ENCODE assay signal across 8 cellular contexts in genomic region chr16:70381604-70382342, GRCh38. TPM values are rescaled to one million over a fixed set of nuclear protein-coding genes. Genes with fewer than 3 reads are reported as not detected.
A peak's percentile ranks its signal among the peaks of the same experiment; 100 is the strongest.
DNase-seq lines count a peak whose midpoint lies in the region; ATAC-seq lines count a peak whose summit lies in the region.

No MANE protein-coding gene starts in this region.

- no peaks in the 10 kb centered on the region for H3K27me3 Mint-ChIP-seq in activated T-cell treated with anti-CD3 and anti-CD28 coated beads, Interleukin-2, amount 50 U/mL, for 4 hours (ENCODE audit: low read depth)
- H3K27me3 Mint-ChIP-seq in activated CD8-positive, alpha-beta T cell treated with anti-CD3 and anti-CD28 coated beads, Interleukin-2, amount 10 ng/mL, durations not matched to agents 7 days and 5 days (ENCODE audit: low read depth), result no peaks in the 10 kb centered on the region
- no peaks in the 10 kb centered on the region for H3K27me3 Mint-ChIP-seq in stimulated activated naive CD8-positive, alpha-beta T cell treated with anti-CD3 and anti-CD28 coated beads, Interleukin-15, Interleukin-2, amounts not matched to agents 100 ng/mL and 50 ng/mL, for 24 hours

- no peaks in the 10 kb centered on the region for H3K27me3 ChIP-seq in iPS DF 6.9 (ENCODE audit: control insufficient read depth, insufficient read depth, low read length)

- 0 out of 2 replicates have a peak, but pooled peaks cover 1% of the 10 kb centered on the region for H3K4me1 ChIP-seq in iPS DF 6.9 (ENCODE audit: control insufficient read depth, insufficient read depth, low read length)

- no peaks in the 10 kb centered on the region for H3K9me3 ChIP-seq in iPS DF 6.9 (ENCODE audit: control insufficient read depth, insufficient read depth, low read length)

- H3K36me3 ChIP-seq in iPS DF 6.9 (ENCODE audit: control insufficient read depth, insufficient read depth, low read length), result no peaks in the 10 kb centered on the region; the same call in 1 of the 2 replicates

- peak overlapping the region; percentile 98 for H3K27ac Mint-ChIP-seq in activated CD8-positive, alpha-beta T cell treated with anti-CD3 and anti-CD28 coated beads, Interleukin-2, amount 10 ng/mL, durations not matched to agents 7 days and 5 days
- H3K27ac Mint-ChIP-seq in stimulated activated naive CD8-positive, alpha-beta T cell treated with anti-CD3 and anti-CD28 coated beads, Interleukin-15, Interleukin-2, amounts not matched to agents 100 ng/mL and 50 ng/mL, for 24 hours, result peak overlapping the region; percentile 40

- no peaks in the 10 kb centered on the region for H3K9me3 Mint-ChIP-seq in activated T-cell treated with anti-CD3 and anti-CD28 coated beads, Interleukin-2, amount 50 U/mL, for 4 hours
- no peaks in the 10 kb centered on the region for H3K9me3 Mint-ChIP-seq in activated CD8-positive, alpha-beta T cell treated with anti-CD3 and anti-CD28 coated beads, Interleukin-2, amount 10 ng/mL, durations not matched to agents 7 days and 5 days (ENCODE audit: insufficient read depth)
- H3K9me3 Mint-ChIP-seq in stimulated activated naive CD8-positive, alpha-beta T cell treated with anti-CD3 and anti-CD28 coated beads, Interleukin-15, Interleukin-2, amounts not matched to agents 100 ng/mL and 50 ng/mL, for 24 hours, result no peaks in the 10 kb centered on the region

- POLR2A ChIA-PET in activated CD8-positive, alpha-beta T cell treated with anti-CD3 and anti-CD28 coated beads, Interleukin-2, amount 10 ng/mL, durations not matched to agents 7 days and 5 days (lab: Charles Lee), result interaction anchor here (0.6 to 3.7 kb wide), 25 partner anchors 9 to 1702 kb away, joined by 3 to 30 read pairs (median 4); partner anchors contain the start of genes AARS1, COG4, DDX19A and SF3B3

- CTCF ChIA-PET in activated CD8-positive, alpha-beta T cell treated with anti-CD3 and anti-CD28 coated beads, Interleukin-2, amount 10 ng/mL, durations not matched to agents 7 days and 5 days (lab: Charles Lee), result interaction anchor here (0.8 to 2.4 kb wide), 13 partner anchors 12 to 272 kb away, joined by 3 to 13 read pairs (median 5); partner anchors contain the start of genes COG4, DDX19B, FCSK and SF3B3

- H3K27ac ChIP-seq in iPS DF 6.9 (ENCODE audit: low read length), result no peak overlapping the region

- peak overlapping the region; percentile 96 for H3K4me3 Mint-ChIP-seq in activated T-cell treated with anti-CD3 and anti-CD28 coated beads, Interleukin-2, amount 50 U/mL, for 4 hours
- peak overlapping the region; percentile 95 for H3K4me3 Mint-ChIP-seq in activated CD8-positive, alpha-beta T cell treated with anti-CD3 and anti-CD28 coated beads, Interleukin-2, amount 10 ng/mL, durations not matched to agents 7 days and 5 days
- H3K4me3 Mint-ChIP-seq in stimulated activated naive CD8-positive, alpha-beta T cell treated with anti-CD3 and anti-CD28 coated beads, Interleukin-15, Interleukin-2, amounts not matched to agents 100 ng/mL and 50 ng/mL, for 24 hours, result peak overlapping the region; percentile 91

- no CpG with 5 or more reads among the region's 47 CpGs for WGBS in iPS DF 6.9 (ENCODE audit: insufficient coverage, insufficient read length)

- peaks cover 17% of the 10 kb centered on the region for H3K4me1 Mint-ChIP-seq in activated T-cell treated with anti-CD3 and anti-CD28 coated beads, Interleukin-2, amount 50 U/mL, for 4 hours (ENCODE audit: low read depth)
- peaks cover 11% of the 10 kb centered on the region for H3K4me1 Mint-ChIP-seq in activated CD8-positive, alpha-beta T cell treated with anti-CD3 and anti-CD28 coated beads, Interleukin-2, amount 10 ng/mL, durations not matched to agents 7 days and 5 days (ENCODE audit: low read depth)
- peaks cover 21% of the 10 kb centered on the region for H3K4me1 Mint-ChIP-seq in stimulated activated naive CD8-positive, alpha-beta T cell treated with anti-CD3 and anti-CD28 coated beads, Interleukin-15, Interleukin-2, amounts not matched to agents 100 ng/mL and 50 ng/mL, for 24 hours (ENCODE audit: low read depth)

- no peak for DNase-seq in activated T-cell treated with anti-CD3 and anti-CD28 coated beads, Interleukin-2, amount 50 U/mL, for 4 hours
- no peak for DNase-seq in activated T-cell treated with anti-CD3 and anti-CD28 coated beads, Interleukin-2, amount 50 U/mL, for 48 hours
- DNase-seq in activated CD8-positive, alpha-beta T cell treated with anti-CD3 and anti-CD28 coated beads, Interleukin-2, amount 10 ng/mL, durations not matched to agents 7 days and 5 days, result no peak
- DNase-seq in iPS DF 6.9 (ENCODE audit: low read depth, low spot score) (no peak), retina (no peak)

- ATAC-seq in activated T-cell treated with anti-CD3 and anti-CD28 coated beads, Interleukin-2, amount 50 U/mL, for 4 hours, result peak; percentile 12 to 20
- peak; percentile 38 for ATAC-seq in activated CD8-positive, alpha-beta T cell treated with anti-CD3 and anti-CD28 coated beads, Interleukin-2, amount 10 ng/mL, durations not matched to agents 7 days and 5 days
- ATAC-seq in HG02623 (IDR thresholded peaks at IDR 0.05; ENCODE audit: unreplicated experiment), result no peak
- no peak for ATAC-seq in HG02642 (IDR thresholded peaks at IDR 0.05; ENCODE audit: poor library complexity, unreplicated experiment)

- H3K36me3 Mint-ChIP-seq in activated T-cell treated with anti-CD3 and anti-CD28 coated beads, Interleukin-2, amount 50 U/mL, for 4 hours (ENCODE audit: insufficient read depth), result peaks cover 6% of the 10 kb centered on the region
- H3K36me3 Mint-ChIP-seq in activated CD8-positive, alpha-beta T cell treated with anti-CD3 and anti-CD28 coated beads, Interleukin-2, amount 10 ng/mL, durations not matched to agents 7 days and 5 days (ENCODE audit: low read depth), result peaks cover 29% of the 10 kb centered on the region
- peaks cover 20% of the 10 kb centered on the region for H3K36me3 Mint-ChIP-seq in stimulated activated naive CD8-positive, alpha-beta T cell treated with anti-CD3 and anti-CD28 coated beads, Interleukin-15, Interleukin-2, amounts not matched to agents 100 ng/mL and 50 ng/mL, for 24 hours (ENCODE audit: low read depth)

- peak overlapping the region; percentile 50; the same call in 1 of the 2 replicates for H3K4me3 ChIP-seq in iPS DF 6.9 (ENCODE audit: low read length)

RNA-seq across cellular contexts. Expression of gene DDX19A, which starts 35.1 kb away (rescaled TPM):
- total RNA-seq in activated T-cell treated with anti-CD3 and anti-CD28 coated beads, Interleukin-2, amount 50 U/mL, for 4 hours, result 10 to 100 TPM; 77.5 to 86.6 (median 78.7) TPM
- 10 to 100 TPM; 38.1 to 38.7 TPM for total RNA-seq in activated CD8-positive, alpha-beta T cell treated with anti-CD3 and anti-CD28 coated beads, Interleukin-2, amount 10 ng/mL, durations not matched to agents 7 days and 5 days

RNA-seq across cellular contexts. Expression of gene ST3GAL2, which starts 57.1 kb away (rescaled TPM):
- total RNA-seq in activated T-cell treated with anti-CD3 and anti-CD28 coated beads, Interleukin-2, amount 50 U/mL, for 4 hours, result 10 to 100 TPM; 15.0 to 18.1 (median 15.6) TPM
- total RNA-seq in activated CD8-positive, alpha-beta T cell treated with anti-CD3 and anti-CD28 coated beads, Interleukin-2, amount 10 ng/mL, durations not matched to agents 7 days and 5 days, result 10 to 100 TPM; 34.1 to 39.0 TPM

Comparison
In these comparisons a context has a peak if more than half of its experiments do, and no peak if none do; other contexts are left out.
1. ATAC-seq: peak in activated T-cell treated with anti-CD3 and anti-CD28 coated beads, Interleukin-2, amount 50 U/mL, for 4 hours (2 of 2) and activated CD8-positive, alpha-beta T cell treated with anti-CD3 and anti-CD28 coated beads, Interleukin-2, amount 10 ng/mL, durations not matched to agents 7 days and 5 days (single experiment); none in HG02623 (single experiment) and HG02642 (single experiment).
2. Peak in every context shown above with its lines, with median percentiles within 50 percentile points of each other: H3K4me3 Mint-ChIP-seq.